Comparison of ENCODE assay signal across 8 cellular contexts in the genomic region with DNA sequence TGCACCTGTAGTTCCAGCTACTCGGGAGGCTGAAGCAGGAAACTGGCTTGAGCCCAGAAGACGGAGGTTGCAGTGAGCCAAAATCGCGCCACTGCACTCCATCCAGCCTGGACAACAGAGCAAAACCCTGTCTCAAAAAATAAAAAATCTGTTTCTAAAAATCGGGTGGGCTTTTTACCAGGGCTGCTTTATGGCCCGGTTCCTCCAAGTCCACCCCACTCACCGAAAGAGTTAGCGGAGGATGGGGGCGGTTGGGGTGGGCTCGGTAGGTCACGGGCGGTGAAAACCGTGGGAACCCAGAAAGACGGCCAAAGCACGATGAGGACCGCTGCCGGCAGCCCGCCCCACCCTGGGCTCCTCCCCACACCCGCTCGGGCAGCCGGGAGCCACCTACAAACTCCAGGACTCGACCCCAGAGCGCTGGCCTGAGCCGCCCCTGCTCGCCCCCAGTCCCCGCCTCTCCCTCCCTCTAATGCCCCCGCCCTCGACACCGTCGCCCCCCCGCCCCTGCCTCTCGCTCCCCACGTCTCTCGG. TPM values are rescaled to one million over a fixed set of nuclear protein-coding genes. Genes with fewer than 3 reads are reported as not detected.
DNase-seq lines count a peak whose midpoint lies in the region; ATAC-seq, FAIRE-seq and TF ChIP-seq lines count a peak whose summit lies in the region.

No MANE protein-coding gene starts in this region.

- H3K27ac Mint-ChIP-seq in CD8-positive, alpha-beta T cell, result peak overlapping the region; percentile 60
- H3K27ac Mint-ChIP-seq in astrocyte (ENCODE audit: unreplicated experiment), result peak overlapping the region; percentile 18
- peak overlapping the region; percentile 80 for H3K27ac Mint-ChIP-seq in progenitor cell of endocrine pancreas

- peak overlapping the region; percentile 72 for H3K4me3 Mint-ChIP-seq in CD8-positive, alpha-beta T cell
- peak overlapping the region; percentile 84 for H3K4me3 Mint-ChIP-seq in astrocyte (ENCODE audit: unreplicated experiment)
- H3K4me3 Mint-ChIP-seq in progenitor cell of endocrine pancreas (ENCODE audit: low read depth), result peak overlapping the region; percentile 79

- DNase-seq in CD8-positive, alpha-beta T cell, result peak in 1 of 7 experiments; percentile 18
- DNase-seq in HAP-1 (ENCODE audit: low spot score in 2 of 2), result peak; percentile 64 to 86
- peak; percentile 18 for DNase-seq in astrocyte (ENCODE audit: low read depth)
- DNase-seq in hippocampal formation (lab: John Stamatoyannopoulos, UW), result peak; percentile 56 to 75
- DNase-seq in progenitor cell of endocrine pancreas (ENCODE audit: low spot score, unreplicated experiment), result peak; percentile 51

- H3K79me2 ChIP-seq in OCI-LY3 (ENCODE audit: low read length) (no peaks in the 10 kb centered on the region), astrocyte (ENCODE audit: insufficient read depth, low read length) (no peaks in the 10 kb centered on the region)

- H3K4me1 ChIP-seq in CD8-positive, alpha-beta T cell (ENCODE audit: insufficient read depth, low read length), result peaks cover 27% of the 10 kb centered on the region
- H3K4me1 ChIP-seq in HAP-1, result no peaks in the 10 kb centered on the region
- peaks cover 4% of the 10 kb centered on the region; the same call in 1 of the 2 replicates for H3K4me1 ChIP-seq in OCI-LY3 (ENCODE audit: low read length)
- H3K4me1 ChIP-seq in astrocyte (ENCODE audit: insufficient read depth, low read length), result peaks cover 9% of the 10 kb centered on the region

- ATAC-seq in CD8-positive, alpha-beta T cell, result peak; percentile 18
- ATAC-seq in HG03039 (IDR thresholded peaks at IDR 0.05; ENCODE audit: unreplicated experiment) (no peak), GM19023 (IDR thresholded peaks at IDR 0.05; ENCODE audit: unreplicated experiment) (no peak)

- no peaks in the 10 kb centered on the region for H3K9me3 ChIP-seq in CD8-positive, alpha-beta T cell (ENCODE audit: low read length)
- H3K9me3 ChIP-seq in HAP-1 (no peaks in the 10 kb centered on the region), OCI-LY3 (ENCODE audit: insufficient read depth, low read length) (no peaks in the 10 kb centered on the region), astrocyte (ENCODE audit: insufficient read depth, low read depth, low read length) (no peaks in the 10 kb centered on the region)

- H3K4me2 ChIP-seq in OCI-LY3 (ENCODE audit: low read length) (peak overlapping the region; percentile 40), astrocyte (ENCODE audit: low read length) (peak overlapping the region; percentile 87)

- no peak for FAIRE-seq in astrocyte (lab: Jason Lieb, UNC)

- no peak overlapping the region for H3K27ac ChIP-seq in CD8-positive, alpha-beta T cell (ENCODE audit: low read depth, low read length)
- H3K27ac ChIP-seq in OCI-LY3 (ENCODE audit: low read length) (no peak overlapping the region), astrocyte (ENCODE audit: low read depth, low read length) (no peak overlapping the region)

- in situ Hi-C loops in HAP-1 (cut with MboI; ENCODE audit: low sequenced_read_pairs), result no loop called here

- no peak overlapping the region for H2AFZ ChIP-seq in OCI-LY3 (ENCODE audit: low read depth, low read length)
- peak overlapping the region; percentile 64 for H2AFZ ChIP-seq in astrocyte (ENCODE audit: low read depth, low read length)

- peaks cover 30% of the 10 kb centered on the region for H3K4me1 Mint-ChIP-seq in CD8-positive, alpha-beta T cell (ENCODE audit: low read depth)
- H3K4me1 Mint-ChIP-seq in astrocyte (ENCODE audit: low read depth, unreplicated experiment) (no peaks in the 10 kb centered on the region), progenitor cell of endocrine pancreas (ENCODE audit: low read depth) (no peaks in the 10 kb centered on the region)

- no peaks in the 10 kb centered on the region for H3K27me3 ChIP-seq in CD8-positive, alpha-beta T cell (ENCODE audit: insufficient read depth, low read length)
- no peaks in the 10 kb centered on the region for H3K27me3 ChIP-seq in HAP-1 (ENCODE audit: low read depth)
- H3K27me3 ChIP-seq in OCI-LY3 (ENCODE audit: low read depth, low read length), result no peaks in the 10 kb centered on the region
- H3K27me3 ChIP-seq in astrocyte (ENCODE audit: insufficient read depth, low read length), result no peaks in the 10 kb centered on the region

- H3K36me3 Mint-ChIP-seq in CD8-positive, alpha-beta T cell, result peaks cover 23% of the 10 kb centered on the region
- H3K36me3 Mint-ChIP-seq in astrocyte (ENCODE audit: low read depth, unreplicated experiment), result peaks cover 2% of the 10 kb centered on the region
- H3K36me3 Mint-ChIP-seq in progenitor cell of endocrine pancreas (ENCODE audit: insufficient read depth), result peaks cover 17% of the 10 kb centered on the region

- CTCF ChIA-PET in CD8-positive, alpha-beta T cell (lab: Charles Lee), result interaction anchor here (1.3 kb wide), 1 partner anchor 31 kb away, joined by 5 read pairs; no protein-coding TSS in a partner anchor

- H3K9me3 Mint-ChIP-seq in CD8-positive, alpha-beta T cell, result no peaks in the 10 kb centered on the region
- H3K9me3 Mint-ChIP-seq in astrocyte (ENCODE audit: unreplicated experiment) (no peaks in the 10 kb centered on the region), progenitor cell of endocrine pancreas (ENCODE audit: low read depth) (peaks cover 5% of the 10 kb centered on the region)

- intact Hi-C loops in CD8-positive, alpha-beta T cell (cut with DNase I, micrococcal nuclease), result loop anchor here (1.0 to 10.0 kb wide), 6 partner anchors 12 to 1644 kb away; partner anchors contain the start of genes VAMP3 (in 2 of the 2), CAMTA1 (in 1 of the 2), DNAJC11 (in 1 of the 2) and ENO1 (in 1 of the 2)

- H3K36me3 ChIP-seq in CD8-positive, alpha-beta T cell (ENCODE audit: insufficient read depth, low read length), result no peaks in the 10 kb centered on the region
- peaks cover 21% of the 10 kb centered on the region for H3K36me3 ChIP-seq in HAP-1 (replicated peaks)
- peaks cover 5% of the 10 kb centered on the region for H3K36me3 ChIP-seq in OCI-LY3 (replicated peaks; ENCODE audit: low read depth, low read length)
- peaks cover 25% of the 10 kb centered on the region for H3K36me3 ChIP-seq in astrocyte (ENCODE audit: insufficient read depth, low read length)

- H3K9ac ChIP-seq in OCI-LY3 (ENCODE audit: low read length) (peak overlapping the region; percentile 36), astrocyte (ENCODE audit: low read length) (peak overlapping the region; percentile 73)

- no peaks in the 10 kb centered on the region for H4K20me1 ChIP-seq in OCI-LY3 (ENCODE audit: insufficient read depth, low read length)
- peaks cover 3% of the 10 kb centered on the region for H4K20me1 ChIP-seq in astrocyte (ENCODE audit: insufficient read depth, low read length)

- TF ChIP-seq CTCF in CD8-positive, alpha-beta T cell (IDR thresholded peaks at IDR 0.05), result no peak
- TF ChIP-seq CTCF in OCI-LY3 (IDR thresholded peaks at IDR 0.05; ENCODE audit: low read depth, low read length) (no peak), astrocyte (IDR thresholded peaks at IDR 0.05; ENCODE audit: insufficient read depth, low read depth, low read length) (no peak), progenitor cell of endocrine pancreas (IDR thresholded peaks at IDR 0.05; ENCODE audit: unreplicated experiment) (no peak)

- H3K27me3 Mint-ChIP-seq in CD8-positive, alpha-beta T cell (ENCODE audit: low read depth), result no peaks in the 10 kb centered on the region
- H3K27me3 Mint-ChIP-seq in astrocyte (ENCODE audit: low read depth, unreplicated experiment), result no peaks in the 10 kb centered on the region
- H3K27me3 Mint-ChIP-seq in progenitor cell of endocrine pancreas, result peaks cover 6% of the 10 kb centered on the region

- peak overlapping the region; percentile 38 for H3K4me3 ChIP-seq in CD8-positive, alpha-beta T cell (ENCODE audit: low read depth, low read length)
- H3K4me3 ChIP-seq in HAP-1 (peak overlapping the region; percentile 37), OCI-LY3 (ENCODE audit: low read length) (peak overlapping the region; percentile 75), astrocyte (ENCODE audit: insufficient read depth, low read depth, low read length) (peak overlapping the region; percentile 53)

- POLR2A ChIA-PET in CD8-positive, alpha-beta T cell (lab: Charles Lee), result interaction anchor here (1.0 kb wide), 1 partner anchor 11 kb away, joined by 4 read pairs; no protein-coding TSS in a partner anchor

RNA-seq across cellular contexts. Expression of gene PER3, which starts 0.8 kb away (rescaled TPM):
- 10 to 100 TPM in 1 of 2 experiments, 1 to 10 TPM in 1; 8.7 to 10.2 TPM for total RNA-seq in CD8-positive, alpha-beta T cell
- total RNA-seq in astrocyte (1.8 and 2.5 TPM in 2 replicates), progenitor cell of endocrine pancreas (2.6 and 2.9 TPM in 2 replicates)

RNA-seq across cellular contexts. Expression of gene VAMP3, which starts 12.1 kb away (rescaled TPM):
- total RNA-seq in CD8-positive, alpha-beta T cell, result 10 to 100 TPM; 76.2 to 88.1 TPM
- total RNA-seq in astrocyte (154 and 156 TPM in 2 replicates), progenitor cell of endocrine pancreas (76.4 and 82.5 TPM in 2 replicates)

Comparison
In these comparisons a context has a peak if more than half of its experiments do, and no peak if none do; other contexts are left out.
1. H3K27ac Mint-ChIP-seq: peak in every context shown above with its lines; median percentile 80 in progenitor cell of endocrine pancreas; 60 in CD8-positive, alpha-beta T cell; 18 in astrocyte.